ENCODE assay signal across 9 cellular contexts in the genomic region with DNA sequence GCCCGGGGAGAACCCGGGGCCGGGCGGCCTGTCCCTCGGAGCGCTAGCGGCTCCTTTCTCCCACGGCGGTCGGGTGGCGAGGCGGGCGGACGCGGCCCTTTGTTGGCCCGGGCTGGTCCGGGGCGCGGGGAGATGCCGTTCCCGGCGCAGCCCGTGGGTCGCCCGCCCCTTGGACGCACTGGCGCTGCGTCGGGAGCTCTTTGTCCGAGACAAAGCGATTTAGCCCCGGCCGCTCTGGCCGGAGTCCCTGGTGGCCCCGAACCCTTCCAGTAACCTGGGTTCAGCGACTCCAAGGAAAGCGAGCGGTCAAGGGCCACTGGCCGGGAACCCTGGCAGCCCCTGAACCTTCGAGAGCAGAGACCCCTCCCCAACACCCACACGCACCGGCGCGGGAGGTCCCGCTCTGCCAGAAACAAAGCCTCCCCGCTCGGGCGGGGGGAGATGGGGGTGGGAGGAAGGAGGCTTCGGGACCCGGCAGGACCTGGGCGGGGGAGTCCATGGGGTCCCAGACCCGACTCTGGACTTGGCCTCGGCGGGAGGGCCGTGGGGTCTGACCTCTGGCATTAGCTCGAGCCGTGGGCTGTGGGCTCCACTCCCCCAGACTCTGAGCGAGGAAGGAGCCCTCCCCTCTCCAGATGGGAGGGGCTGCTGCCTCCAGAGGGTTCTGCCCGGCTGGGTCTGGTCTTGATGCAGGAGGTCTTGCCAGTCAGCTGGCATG. TPM values are rescaled to one million over a fixed set of nuclear protein-coding genes. Genes with fewer than 3 reads are reported as not detected.
DNase-seq lines count a peak whose midpoint lies in the region; ATAC-seq and TF ChIP-seq lines count a peak whose summit lies in the region.
"Had no signal": no experiment of that assay in that cellular context is flagged by ENCODE, and none has a peak within 500 bp of the region (broad histone marks: within the 10 kb centered on the region; RNA-seq: fewer than 3 reads in every experiment).

No MANE protein-coding gene starts in this region.

- H3K4me3 Mint-ChIP-seq in GM23338 (peak overlapping the region; percentile 70), T-helper 17 cell (peak overlapping the region; percentile 21)

- DNase-seq in GM23338 (ENCODE audit: low spot score) (peak; percentile 53), T-helper 17 cell (no peak), Right ventricle myocardium superior (no peak), erythroblast (lab: John Stamatoyannopoulos, UW) (no peak), HPDE6-E6E7 (ENCODE audit: extremely low spot score) (no peak)
- DNase-seq: stimulated activated CD4-positive, alpha-beta T cell treated with anti-CD3 and anti-CD28 coated beads, Interleukin-1b, Interleukin-23, amount 100 ng/mL, for 48 hours had no signal

- H3K4me1 ChIP-seq in GM23338 (ENCODE audit: insufficient read depth) = no peaks in the 10 kb centered on the region
- no peaks in the 10 kb centered on the region for H3K4me1 ChIP-seq in rectal smooth muscle tissue (ENCODE audit: control insufficient read depth, insufficient read depth, low read length)

- no peak for TF ChIP-seq POLR2A in erythroblast (IDR thresholded peaks at IDR 0.05; ENCODE audit: low read length)

- ATAC-seq in GM23338 = peak; percentile 44
- no peak for ATAC-seq in T-helper 17 cell
- peak; percentile 17 for ATAC-seq in Right ventricle myocardium superior (ENCODE audit: poor library complexity)
- ATAC-seq in GM21447 (IDR thresholded peaks at IDR 0.05; ENCODE audit: unreplicated experiment) = no peak
- no peak for ATAC-seq in HG03095 (IDR thresholded peaks at IDR 0.05; ENCODE audit: unreplicated experiment)

- no peaks in the 10 kb centered on the region for H3K9me2 ChIP-seq in GM23338 (ENCODE audit: insufficient read depth)

- H3K36me3 Mint-ChIP-seq in GM23338 (ENCODE audit: low read depth) = peaks cover 9% of the 10 kb centered on the region
- H3K36me3 Mint-ChIP-seq in T-helper 17 cell (ENCODE audit: low read depth) = peaks cover 2% of the 10 kb centered on the region

- no peaks in the 10 kb centered on the region for H3K79me2 ChIP-seq in GM23338 (replicated peaks; ENCODE audit: insufficient read depth)

- H4K20me1 ChIP-seq in GM23338 (replicated peaks; ENCODE audit: insufficient read depth) = no peaks in the 10 kb centered on the region

- H3K27ac ChIP-seq in GM23338 (ENCODE audit: low read depth) (no peak overlapping the region), rectal smooth muscle tissue (ENCODE audit: low read depth, low read length) (no peak overlapping the region)

- H3K4me1 Mint-ChIP-seq in GM23338 = peaks cover 5% of the 10 kb centered on the region; the same call in 2 of the 3 replicates
- H3K4me1 Mint-ChIP-seq in T-helper 17 cell = peaks cover 2% of the 10 kb centered on the region

- H3K27ac Mint-ChIP-seq in GM23338 (no peak overlapping the region), T-helper 17 cell (no peak overlapping the region)

- peaks cover 39% of the 10 kb centered on the region for H3K27me3 Mint-ChIP-seq in GM23338 (ENCODE audit: insufficient read depth, low read depth, poor library complexity)
- peaks cover 49% of the 10 kb centered on the region for H3K27me3 Mint-ChIP-seq in T-helper 17 cell

- H3K9me3 ChIP-seq in T-helper 17 cell (ENCODE audit: control insufficient read depth, low read length, poor library complexity, severe bottlenecking) = no peaks in the 10 kb centered on the region

- H3K4me2 ChIP-seq in GM23338 = peak overlapping the region; percentile 90

- peaks cover 43% of the 10 kb centered on the region for H3K27me3 ChIP-seq in GM23338 (ENCODE audit: insufficient read depth)
- H3K27me3 ChIP-seq in rectal smooth muscle tissue (ENCODE audit: control insufficient read depth, insufficient read depth, low read length) = peaks cover 23% of the 10 kb centered on the region

- H3K9ac ChIP-seq in rectal smooth muscle tissue (ENCODE audit: low read length) = no peak overlapping the region

- H3F3A ChIP-seq in GM23338 (replicated peaks; ENCODE audit: low read depth) = no peaks in the 10 kb centered on the region

- H3K9me3 Mint-ChIP-seq in GM23338 = no peaks in the 10 kb centered on the region

- intact Hi-C loops in Right ventricle myocardium superior (cut with DNase I) = no loop called here

- no peak for TF ChIP-seq CTCF in GM23338 (conservative IDR thresholded peaks at IDR 0.05; ENCODE audit: low read depth in 2 of 2)

- H3K36me3 ChIP-seq in GM23338 (ENCODE audit: insufficient read depth) (no peaks in the 10 kb centered on the region), rectal smooth muscle tissue (ENCODE audit: control insufficient read depth, insufficient read depth, low read length) (no peaks in the 10 kb centered on the region)

- H3K4me3 ChIP-seq in GM23338 (peak overlapping the region; percentile 79), rectal smooth muscle tissue (ENCODE audit: low read length) (peak overlapping the region; percentile 15)

- peak overlapping the region; percentile 38; the same call in 1 of the 2 replicates for H2AFZ ChIP-seq in GM23338

TF ChIP-seq in GM23338, 12 proteins besides CTCF, POLR2A, EP300 and RAD21 (continues in another document):
- TF ChIP-seq, protein P1, sequence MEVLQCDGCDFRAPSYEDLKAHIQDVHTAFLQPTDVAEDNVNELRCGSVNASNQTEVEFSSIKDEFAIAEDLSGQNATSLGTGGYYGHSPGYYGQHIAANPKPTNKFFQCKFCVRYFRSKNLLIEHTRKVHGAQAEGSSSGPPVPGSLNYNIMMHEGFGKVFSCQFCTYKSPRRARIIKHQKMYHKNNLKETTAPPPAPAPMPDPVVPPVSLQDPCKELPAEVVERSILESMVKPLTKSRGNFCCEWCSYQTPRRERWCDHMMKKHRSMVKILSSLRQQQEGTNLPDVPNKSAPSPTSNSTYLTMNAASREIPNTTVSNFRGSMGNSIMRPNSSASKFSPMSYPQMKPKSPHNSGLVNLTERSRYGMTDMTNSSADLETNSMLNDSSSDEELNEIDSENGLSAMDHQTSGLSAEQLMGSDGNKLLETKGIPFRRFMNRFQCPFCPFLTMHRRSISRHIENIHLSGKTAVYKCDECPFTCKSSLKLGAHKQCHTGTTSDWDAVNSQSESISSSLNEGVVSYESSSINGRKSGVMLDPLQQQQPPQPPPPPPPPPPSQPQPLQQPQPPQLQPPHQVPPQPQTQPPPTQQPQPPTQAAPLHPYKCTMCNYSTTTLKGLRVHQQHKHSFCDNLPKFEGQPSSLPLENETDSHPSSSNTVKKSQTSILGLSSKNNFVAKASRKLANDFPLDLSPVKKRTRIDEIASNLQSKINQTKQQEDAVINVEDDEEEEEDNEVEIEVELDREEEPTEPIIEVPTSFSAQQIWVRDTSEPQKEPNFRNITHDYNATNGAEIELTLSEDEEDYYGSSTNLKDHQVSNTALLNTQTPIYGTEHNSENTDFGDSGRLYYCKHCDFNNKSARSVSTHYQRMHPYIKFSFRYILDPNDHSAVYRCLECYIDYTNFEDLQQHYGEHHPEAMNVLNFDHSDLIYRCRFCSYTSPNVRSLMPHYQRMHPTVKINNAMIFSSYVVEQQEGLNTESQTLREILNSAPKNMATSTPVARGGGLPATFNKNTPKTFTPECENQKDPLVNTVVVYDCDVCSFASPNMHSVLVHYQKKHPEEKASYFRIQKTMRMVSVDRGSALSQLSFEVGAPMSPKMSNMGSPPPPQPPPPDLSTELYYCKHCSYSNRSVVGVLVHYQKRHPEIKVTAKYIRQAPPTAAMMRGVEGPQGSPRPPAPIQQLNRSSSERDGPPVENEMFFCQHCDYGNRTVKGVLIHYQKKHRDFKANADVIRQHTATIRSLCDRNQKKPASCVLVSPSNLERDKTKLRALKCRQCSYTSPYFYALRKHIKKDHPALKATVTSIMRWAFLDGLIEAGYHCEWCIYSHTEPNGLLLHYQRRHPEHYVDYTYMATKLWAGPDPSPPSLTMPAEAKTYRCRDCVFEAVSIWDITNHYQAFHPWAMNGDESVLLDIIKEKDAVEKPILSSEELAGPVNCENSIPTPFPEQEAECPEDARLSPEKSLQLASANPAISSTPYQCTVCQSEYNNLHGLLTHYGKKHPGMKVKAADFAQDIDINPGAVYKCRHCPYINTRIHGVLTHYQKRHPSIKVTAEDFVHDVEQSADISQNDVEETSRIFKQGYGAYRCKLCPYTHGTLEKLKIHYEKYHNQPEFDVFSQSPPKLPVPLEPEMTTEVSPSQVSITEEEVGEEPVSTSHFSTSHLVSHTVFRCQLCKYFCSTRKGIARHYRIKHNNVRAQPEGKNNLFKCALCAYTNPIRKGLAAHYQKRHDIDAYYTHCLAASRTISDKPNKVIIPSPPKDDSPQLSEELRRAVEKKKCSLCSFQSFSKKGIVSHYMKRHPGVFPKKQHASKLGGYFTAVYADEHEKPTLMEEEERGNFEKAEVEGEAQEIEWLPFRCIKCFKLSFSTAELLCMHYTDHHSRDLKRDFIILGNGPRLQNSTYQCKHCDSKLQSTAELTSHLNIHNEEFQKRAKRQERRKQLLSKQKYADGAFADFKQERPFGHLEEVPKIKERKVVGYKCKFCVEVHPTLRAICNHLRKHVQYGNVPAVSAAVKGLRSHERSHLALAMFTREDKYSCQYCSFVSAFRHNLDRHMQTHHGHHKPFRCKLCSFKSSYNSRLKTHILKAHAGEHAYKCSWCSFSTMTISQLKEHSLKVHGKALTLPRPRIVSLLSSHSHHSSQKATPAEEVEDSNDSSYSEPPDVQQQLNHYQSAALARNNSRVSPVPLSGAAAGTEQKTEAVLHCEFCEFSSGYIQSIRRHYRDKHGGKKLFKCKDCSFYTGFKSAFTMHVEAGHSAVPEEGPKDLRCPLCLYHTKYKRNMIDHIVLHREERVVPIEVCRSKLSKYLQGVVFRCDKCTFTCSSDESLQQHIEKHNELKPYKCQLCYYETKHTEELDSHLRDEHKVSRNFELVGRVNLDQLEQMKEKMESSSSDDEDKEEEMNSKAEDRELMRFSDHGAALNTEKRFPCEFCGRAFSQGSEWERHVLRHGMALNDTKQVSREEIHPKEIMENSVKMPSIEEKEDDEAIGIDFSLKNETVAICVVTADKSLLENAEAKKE (CRISPR knock-in tag; IDR thresholded peaks at IDR 0.05) = no peak
- no peak for TF ChIP-seq ZNF331 (CRISPR knock-in tag; IDR thresholded peaks at IDR 0.05; ENCODE audit: low read depth)
- no peak for TF ChIP-seq CREB1 (CRISPR knock-in tag; IDR thresholded peaks at IDR 0.05; ENCODE audit: low read depth)
- no peak for TF ChIP-seq ZNF114 (CRISPR knock-in tag; IDR thresholded peaks at IDR 0.05)
- no peak for TF ChIP-seq STAT1 (IDR thresholded peaks at IDR 0.05; ENCODE audit: unreplicated experiment)

RNA-seq across cellular contexts. Expression of gene DPYSL4, which starts 0.8 kb away (rescaled TPM):
- 23.9 and 24.6 TPM in 2 replicates for total RNA-seq in GM23338 (2014; rRNA removed; shearing (Covaris generic))
- 9.7 and 10.6 TPM in 2 replicates for polyA plus RNA-seq in GM23338 (2016; fragmentation: Nextera tagmentation; extraction: Ambion mirVana)
- 1 to 10 TPM in 1 of 2 donors, under 1 TPM in 1; 0.52 to 3.3 TPM for total RNA-seq in T-helper 17 cell
- total RNA-seq in Right ventricle myocardium superior = 31.7 TPM

Comparison
In these comparisons a context has a peak if more than half of its experiments do, and no peak if none do; other contexts are left out.
1. ATAC-seq: peak in GM23338 (single experiment) and Right ventricle myocardium superior (single experiment); none in T-helper 17 cell (single experiment), GM21447 (single experiment) and HG03095 (single experiment).